Comparison of ENCODE assay signal across 22 cellular contexts in the genomic region with DNA sequence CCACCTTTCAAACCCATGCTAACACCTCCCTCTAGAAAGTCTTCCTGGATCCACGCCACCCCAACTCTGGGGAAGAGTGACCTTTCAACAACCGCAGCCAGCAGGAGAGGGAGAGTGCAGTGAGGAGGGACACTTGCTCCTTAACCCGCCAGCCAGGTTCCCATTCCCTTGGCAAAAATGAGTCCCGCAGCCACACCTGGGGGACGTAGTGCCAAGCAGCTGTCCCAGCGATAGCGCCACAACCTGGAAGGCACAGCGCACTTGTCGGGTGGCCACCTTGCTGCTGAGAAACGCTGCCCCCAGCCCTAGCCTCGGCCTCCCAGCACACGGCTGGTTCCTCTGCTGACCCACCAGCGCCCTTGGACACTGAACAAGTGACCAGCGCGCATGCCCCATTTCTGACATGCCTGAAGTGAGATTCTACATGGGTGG.
DNase-seq lines count a peak whose midpoint lies in the region; ATAC-seq and TF ChIP-seq lines count a peak whose summit lies in the region.
"Had no signal": no experiment of that assay in that cellular context is flagged by ENCODE, and none has a peak within 500 bp of the region (broad histone marks: within the 10 kb centered on the region; RNA-seq: fewer than 3 reads in every experiment).

No MANE protein-coding gene starts in this region.

- H3K27ac Mint-ChIP-seq in activated naive CD4-positive, alpha-beta T cell treated with anti-CD3 and anti-CD28 coated beads, Interleukin-2, amount 50 U/mL, for 24 hours = peak overlapping the region; percentile 23
- peak overlapping the region in 1 of 2 donors; percentile 99 for H3K27ac Mint-ChIP-seq in activated naive CD4-positive, alpha-beta T cell treated with anti-CD3 and anti-CD28 coated beads, Interleukin-2, amount 50 U/mL, for 72 hours
- H3K27ac Mint-ChIP-seq in stimulated activated memory B cell treated with anti-CD40 and anti-IgM and Interleukin-4, amounts not matched to agents 10 μg/mL and 1 μg/mL and 100 μg/mL, for 72 hours = peak overlapping the region; percentile 97

- peak overlapping the region; percentile 42 for H3K4me3 Mint-ChIP-seq in activated naive CD4-positive, alpha-beta T cell treated with anti-CD3 and anti-CD28 coated beads, Interleukin-2, amount 50 U/mL, for 24 hours
- H3K4me3 Mint-ChIP-seq in stimulated activated memory B cell treated with anti-CD40 and anti-IgM and Interleukin-4, amounts not matched to agents 10 μg/mL and 1 μg/mL and 100 μg/mL, for 72 hours = no peak overlapping the region
- H3K4me3 Mint-ChIP-seq: activated naive CD4-positive, alpha-beta T cell treated with anti-CD3 and anti-CD28 coated beads for 36 hours had no signal

- H3K36me3 ChIP-seq in DND-41 (ENCODE audit: insufficient read depth, low read length) = no peaks in the 10 kb centered on the region
- H3K36me3 ChIP-seq in esophagus muscularis mucosa = peaks cover 0 to 27% (median 12%) of the 10 kb centered on the region in 4 donors
- H3K36me3 ChIP-seq: heart left ventricle, ovary, uterus had no signal

- peaks cover 1% of the 10 kb centered on the region for H3K27me3 Mint-ChIP-seq in activated naive CD4-positive, alpha-beta T cell treated with anti-CD3 and anti-CD28 coated beads, Interleukin-2, amount 50 U/mL, for 24 hours
- peaks cover 35% of the 10 kb centered on the region for H3K27me3 Mint-ChIP-seq in stimulated activated memory B cell treated with anti-CD40 and anti-IgM and Interleukin-4, amounts not matched to agents 10 μg/mL and 1 μg/mL and 100 μg/mL, for 72 hours

- H3K4me1 ChIP-seq in DND-41 (ENCODE audit: insufficient read depth, low read length) (peaks cover 47% of the 10 kb centered on the region), esophagus muscularis mucosa (no peaks in the 10 kb centered on the region)
- H3K4me1 ChIP-seq: body of pancreas, uterus had no signal

- H3K4me1 Mint-ChIP-seq in activated naive CD4-positive, alpha-beta T cell treated with anti-CD3 and anti-CD28 coated beads, Interleukin-2, amount 50 U/mL, for 24 hours = peaks cover 67% of the 10 kb centered on the region
- H3K4me1 Mint-ChIP-seq in stimulated activated memory B cell treated with anti-CD40 and anti-IgM and Interleukin-4, amounts not matched to agents 10 μg/mL and 1 μg/mL and 100 μg/mL, for 72 hours = peaks cover 33% of the 10 kb centered on the region

- H3K36me3 Mint-ChIP-seq in activated naive CD4-positive, alpha-beta T cell treated with anti-CD3 and anti-CD28 coated beads, Interleukin-2, amount 50 U/mL, for 24 hours = no peaks in the 10 kb centered on the region
- no peaks in the 10 kb centered on the region for H3K36me3 Mint-ChIP-seq in activated naive CD4-positive, alpha-beta T cell treated with anti-CD3 and anti-CD28 coated beads, Interleukin-2, amount 50 U/mL, for 72 hours
- no peaks in the 10 kb centered on the region for H3K36me3 Mint-ChIP-seq in stimulated activated memory B cell treated with anti-CD40 and anti-IgM and Interleukin-4, amounts not matched to agents 10 μg/mL and 1 μg/mL and 100 μg/mL, for 72 hours

- H3K9ac ChIP-seq in DND-41 (ENCODE audit: low read depth, low read length) = no peak overlapping the region

- TF ChIP-seq CTCF in DND-41 (IDR thresholded peaks at IDR 0.05; ENCODE audit: borderline replicate concordance, extremely low read depth, low read length, poor library complexity, severe bottlenecking) (no peak), esophagus muscularis mucosa (IDR thresholded peaks at IDR 0.05) (no peak)

- intact Hi-C loops in esophagus muscularis mucosa (cut with DNase I) = no loop called here

- no peak for TF ChIP-seq POLR2A in esophagus muscularis mucosa (IDR thresholded peaks at IDR 0.05; ENCODE audit: low read depth)

- H3K9me3 Mint-ChIP-seq in activated naive CD4-positive, alpha-beta T cell treated with anti-CD3 and anti-CD28 coated beads, Interleukin-2, amount 50 U/mL, for 24 hours = no peaks in the 10 kb centered on the region
- no peaks in the 10 kb centered on the region for H3K9me3 Mint-ChIP-seq in activated naive CD4-positive, alpha-beta T cell treated with anti-CD3 and anti-CD28 coated beads, Interleukin-2, amount 50 U/mL, for 72 hours
- no peaks in the 10 kb centered on the region for H3K9me3 Mint-ChIP-seq in stimulated activated memory B cell treated with anti-CD40 and anti-IgM and Interleukin-4, amounts not matched to agents 10 μg/mL and 1 μg/mL and 100 μg/mL, for 72 hours
- H3K9me3 Mint-ChIP-seq: activated naive CD4-positive, alpha-beta T cell treated with anti-CD3 and anti-CD28 coated beads for 36 hours had no signal

- no peaks in the 10 kb centered on the region for H3K79me2 ChIP-seq in DND-41 (ENCODE audit: insufficient read depth, low read length)

- H3K4me2 ChIP-seq in DND-41 (ENCODE audit: insufficient read depth, low read length) = peak overlapping the region; percentile 78

- no peak overlapping the region for H3K4me3 ChIP-seq in DND-41 (ENCODE audit: low read depth in 1 of 2, low read length in 2 of 2)
- no peak overlapping the region for H3K4me3 ChIP-seq in esophagus muscularis mucosa
- H3K4me3 ChIP-seq: body of pancreas, coronary artery, heart left ventricle, K562, ovary, uterus had no signal

- ATAC-seq in activated naive CD4-positive, alpha-beta T cell treated with anti-CD3 and anti-CD28 coated beads, Interleukin-2, amount 50 U/mL, for 72 hours = no peak
- ATAC-seq in DND-41 (ENCODE audit: insufficient read depth, low read depth) = no peak
- ATAC-seq in stimulated activated memory B cell treated with anti-CD40 and anti-IgM and Interleukin-4, amounts not matched to agents 10 μg/mL and 1 μg/mL and 100 μg/mL, for 72 hours = no peak
- ATAC-seq in GM21529 (IDR thresholded peaks at IDR 0.05; ENCODE audit: unreplicated experiment) = no peak
- ATAC-seq in HG03521 (IDR thresholded peaks at IDR 0.05; ENCODE audit: unreplicated experiment) = no peak
- ATAC-seq in HG02571 (IDR thresholded peaks at IDR 0.05; ENCODE audit: unreplicated experiment) = no peak
- ATAC-seq: body of pancreas, K562 had no signal

- no peaks in the 10 kb centered on the region for H3K9me3 ChIP-seq in DND-41 (ENCODE audit: insufficient read depth, low read length, severe bottlenecking)
- no peaks in the 10 kb centered on the region for H3K9me3 ChIP-seq in esophagus muscularis mucosa
- H3K9me3 ChIP-seq: body of pancreas, heart left ventricle, ovary, uterus had no signal

- DNase-seq in activated naive CD4-positive, alpha-beta T cell treated with anti-CD3 and anti-CD28 coated beads, Interleukin-2, amount 50 U/mL, for 72 hours (ENCODE audit: low spot score in 2 of 2) = no peak
- no peak for DNase-seq in DND-41
- peak; percentile 84 for DNase-seq in esophagus muscularis mucosa (ENCODE audit: extremely low spot score)
- DNase-seq: ACHN; activated CD4-positive, alpha-beta T cell treated with anti-CD3 and anti-CD28 coated beads, Interleukin-2, amount 50 U/mL, for 1 hour; activated naive CD4-positive, alpha-beta T cell treated with anti-CD3 and anti-CD28 coated beads for 36 hours; activated T-cell treated with anti-CD3 and anti-CD28 coated beads, Interleukin-2, amount 50 U/mL, for 1 hour; body of pancreas; NCI-H187 treated with DMSO at 0.1 percent for 48 hours; NCI-H226; ovary; RPMI8226; stimulated activated CD4-positive, alpha-beta T cell treated with anti-CD3 and anti-CD28 coated beads, Interleukin-2, amount 100 ng/mL, for 24 hours; uterus had no signal

- no peak overlapping the region for H3K27ac ChIP-seq in DND-41 (ENCODE audit: low read length)
- no peak overlapping the region for H3K27ac ChIP-seq in esophagus muscularis mucosa (replicated peaks in 1 of 4)
- H3K27ac ChIP-seq: body of pancreas, coronary artery, ovary, uterus had no signal

- 92% methylated on average over 4 of the region's 15 CpGs for WGBS in esophagus muscularis mucosa

- no peak for TF ChIP-seq EP300 in esophagus muscularis mucosa (IDR thresholded peaks at IDR 0.05)

- peaks cover 51% of the 10 kb centered on the region for H4K20me1 ChIP-seq in DND-41 (ENCODE audit: insufficient read depth, low read length)

- H2AFZ ChIP-seq in DND-41 (ENCODE audit: low read depth, low read length) = no peak overlapping the region

- H3K27me3 ChIP-seq in DND-41 (ENCODE audit: insufficient read depth, low read length, poor library complexity) (peaks cover 31% of the 10 kb centered on the region), esophagus muscularis mucosa (peaks cover 0 to 4% (median 0%) of the 10 kb centered on the region in 4 donors)
- H3K27me3 ChIP-seq: body of pancreas, heart left ventricle, ovary, uterus had no signal
